ENCODE assay signal across 5 cellular contexts in the genomic region with DNA sequence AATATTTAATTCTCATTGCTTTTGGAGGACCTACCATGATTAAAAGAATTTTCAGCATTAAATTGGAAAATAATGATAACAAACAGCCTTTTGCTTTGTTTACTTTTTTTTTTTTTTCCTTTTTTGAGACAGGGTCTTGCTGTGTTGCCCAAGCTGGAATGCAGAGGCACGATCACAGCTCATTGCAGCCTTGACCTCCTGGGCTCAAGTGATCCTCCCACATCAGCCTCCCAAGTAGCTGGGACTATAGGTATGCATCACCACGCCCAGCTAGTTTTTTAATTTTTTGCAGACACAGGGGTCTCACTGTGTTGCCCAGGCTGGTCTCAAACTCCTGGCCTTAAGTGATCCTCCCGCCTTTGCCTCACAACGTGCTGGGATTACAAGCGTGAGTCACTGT. TPM values are rescaled to one million over a fixed set of nuclear protein-coding genes. Genes with fewer than 3 reads are reported as not detected.
DNase-seq lines count a peak whose midpoint lies in the region; ATAC-seq, FAIRE-seq and TF ChIP-seq lines count a peak whose summit lies in the region.
"Not testable (repeated sequence)": the region's sequence is repeated elsewhere in the genome, so short reads cannot be mapped to it uniquely, and the experiment has no call there.

No MANE protein-coding gene starts in this region.

- H3K23ac ChIP-seq in H1 (ENCODE audit: insufficient read length): not testable (repeated sequence)

- H3K56ac ChIP-seq in H1 (replicated peaks; ENCODE audit: insufficient read length, low read depth, low read length): not testable (repeated sequence)

- not testable (repeated sequence) for H2BK120ac ChIP-seq in H1 (replicated peaks; ENCODE audit: low read depth, low read length)

- H3K27me3 Mint-ChIP-seq in WTC11 (ENCODE audit: low read depth): not testable (repeated sequence)

- H3K36me3 Mint-ChIP-seq in WTC11: not testable (repeated sequence)

- POLR2A ChIA-PET in HEK293 (lab: Yijun Ruan, JAX); WTC11 (lab: Charles Lee); K562 (lab: Yijun Ruan, JAX); H1 (lab: Charles Lee; ENCODE audit: partially characterized antibody); HepG2 (lab: Yijun Ruan, JAX): not testable (repeated sequence)

- H3K23me2 ChIP-seq in H1 (ENCODE audit: low read depth, low read length): not testable (repeated sequence)

- CTCF ChIA-PET in HEK293 (lab: Yijun Ruan, JAX) (interaction anchor here (0.8 kb wide), 1 partner anchor 25 kb away, joined by 3 read pairs; no protein-coding TSS in a partner anchor), H1 (lab: Charles Lee; ENCODE audit: partially characterized antibody) (interaction anchor here (0.7 kb wide), 1 partner anchor 129 kb away, joined by 3 read pairs; no protein-coding TSS in a partner anchor)
- CTCF ChIA-PET in WTC11 (lab: Charles Lee); K562 (lab: Yijun Ruan, JAX; ENCODE audit: low intra/inter-chr PET ratio); HepG2 (lab: Yijun Ruan, JAX; ENCODE audit: low intra/inter-chr PET ratio, low total read pairs): not testable (repeated sequence)

- H3K4ac ChIP-seq in H1 (replicated peaks; ENCODE audit: insufficient read length, low read depth, low read length): not testable (repeated sequence)

- in situ Hi-C loops in K562 (cut with MboI); HepG2 (cut with HindIII; ENCODE audit: extremely low pct_ligation_motif_present, low pct_unique_long_range_greater_than_20kb): not testable (repeated sequence)

- H4K91ac ChIP-seq in H1 (replicated peaks; ENCODE audit: insufficient read length, low read length): not testable (repeated sequence)

- TF ChIP-seq RAD21 in K562 (CRISPR knock-in tag; conservative IDR thresholded peaks at IDR 0.05 in 1 of 2, IDR thresholded peaks at IDR 0.05 in 1 of 2); H1 (IDR thresholded peaks at IDR 0.05 in 1 of 2, conservative IDR thresholded peaks at IDR 0.05 in 1 of 2; ENCODE audit: low read depth in 2 of 2, low read length in 2 of 2); HepG2 (CRISPR knock-in tag; IDR thresholded peaks at IDR 0.05): not testable (repeated sequence)

- not testable (repeated sequence) for H3K4me3 Mint-ChIP-seq in WTC11

- not testable (repeated sequence) for H2AFZ ChIP-seq in K562 (ENCODE audit: low read depth, low read length); H1 (ENCODE audit: low read length); HepG2 (ENCODE audit: low read length)

- H4K8ac ChIP-seq in H1 (ENCODE audit: extremely low read depth, insufficient read depth, low read length): not testable (repeated sequence)

- not testable (repeated sequence) for H2BK15ac ChIP-seq in H1 (ENCODE audit: low read length)

- not testable (repeated sequence) for H3K4me2 ChIP-seq in K562 (ENCODE audit: insufficient read depth, low read length); H1 (ENCODE audit: insufficient read depth in 1 of 2, low read depth in 2 of 2, low read length in 2 of 2); HepG2 (ENCODE audit: low read depth, low read length)

- DNase-seq in WTC11 (ENCODE audit: low spot score); K562 (ENCODE audit: extremely low read depth in 1 of 4, low spot score in 3 of 4); H1 (ENCODE audit: low read depth in 1 of 2, low spot score in 2 of 2); HepG2 (ENCODE audit: low spot score): not testable (repeated sequence)

- H3K4me3 ChIP-seq in HEK293 (ENCODE audit: low read depth, low read length); K562; H1 (ENCODE audit: extremely low read depth in 1 of 4, insufficient read depth in 2 of 4, low read depth in 3 of 4, low read length in 4 of 4); HepG2 (replicated peaks in 1 of 3; ENCODE audit: insufficient read depth in 1 of 3, low read depth in 2 of 3, low read length in 3 of 3): not testable (repeated sequence)

- not testable (repeated sequence) for ATAC-seq in WTC11, K562, HepG2

- not testable (repeated sequence) for H3K9ac ChIP-seq in K562 (ENCODE audit: insufficient read depth in 1 of 2, low read depth in 2 of 2, low read length in 2 of 2); H1 (replicated peaks in 1 of 4; ENCODE audit: extremely low read depth in 1 of 4, low read depth in 3 of 4, low read length in 3 of 4); HepG2 (ENCODE audit: insufficient read depth, low read depth, low read length)

- not testable (repeated sequence) for BruUV-seq in K562 (replicated peaks; lab: Mats Ljungman, UMichigan); HepG2 (replicated peaks; lab: Mats Ljungman, UMichigan)

- H3K27ac ChIP-seq in HEK293 (ENCODE audit: extremely low read depth, low read depth, low read length); K562 (ENCODE audit: extremely low read depth, low read depth, low read length); H1 (ENCODE audit: low read depth, low read length); HepG2 (ENCODE audit: extremely low read length, insufficient read depth, low read length): not testable (repeated sequence)

- H3K9me3 ChIP-seq in HEK293 (ENCODE audit: control insufficient read depth, insufficient read depth, low read depth, low read length); K562 (replicated peaks; ENCODE audit: control insufficient read depth, insufficient read depth, low read depth, low read length); H1 (ENCODE audit: insufficient read depth in 2 of 2, low read depth in 1 of 2, low read length in 1 of 2); HepG2 (ENCODE audit: low read length): not testable (repeated sequence)

- not testable (repeated sequence) for H4K5ac ChIP-seq in H1 (ENCODE audit: insufficient read length, low read depth, low read length)

- 0% methylated on average over 4 of the region's 5 CpGs for WGBS in K562 (ENCODE audit: insufficient coverage, low coverage, missing lambda C conversion rate)
- WGBS in H1 (ENCODE audit: extremely low coverage in 1 of 2, insufficient coverage in 1 of 2, insufficient read length in 1 of 2, insufficient replicate concordance in 2 of 2, low coverage in 1 of 2, low lambda C conversion rate in 2 of 2, missing lambda C conversion rate in 1 of 2), 2 experiments: 91% methylated on average over 5 of the region's 5 CpGs; no CpG with 5 or more reads in 1 of the 2 experiments
- 15% methylated on average over 5 of the region's 5 CpGs for WGBS in HepG2 (ENCODE audit: low lambda C conversion rate)

- intact Hi-C loops in K562 (cut with micrococcal nuclease); HepG2 (cut with micrococcal nuclease; ENCODE audit: unreplicated experiment): not testable (repeated sequence)

- H3K9me1 ChIP-seq in K562 (ENCODE audit: control insufficient read depth, insufficient read depth, low read length): not testable (repeated sequence)

- not testable (repeated sequence) for H3K79me1 ChIP-seq in H1 (ENCODE audit: low read depth, low read length)

- H3K18ac ChIP-seq in H1 (ENCODE audit: extremely low read depth, low read length): not testable (repeated sequence)

- not testable (repeated sequence) for H3K27me3 ChIP-seq in K562 (ENCODE audit: control insufficient read depth in 2 of 2, insufficient read depth in 2 of 2, low read length in 2 of 2); H1 (replicated peaks in 1 of 4; ENCODE audit: control insufficient read depth in 3 of 4, extremely low read depth in 1 of 4, insufficient read depth in 3 of 4, low read length in 3 of 4); HepG2 (ENCODE audit: control insufficient read depth in 1 of 2, insufficient read depth in 2 of 2, low read length in 2 of 2)

- not testable (repeated sequence) for H3K14ac ChIP-seq in H1 (ENCODE audit: insufficient read length)

- H2BK5ac ChIP-seq in H1 (ENCODE audit: low read depth, low read length): not testable (repeated sequence)

- FAIRE-seq in K562 (lab: Jason Lieb, UNC); H1 (lab: Jason Lieb, UNC); HepG2 (lab: Jason Lieb, UNC): not testable (repeated sequence)

- not testable (repeated sequence) for H3K9me3 Mint-ChIP-seq in WTC11

- peaks cover 18% of the 10 kb centered on the region for H3K4me1 Mint-ChIP-seq in WTC11

- TF ChIP-seq EP300 in K562 (IDR thresholded peaks at IDR 0.05; ENCODE audit: low read length); H1 (IDR thresholded peaks at IDR 0.05; ENCODE audit: borderline replicate concordance in 1 of 2, low read depth in 2 of 2, low read length in 2 of 2); HepG2 (IDR thresholded peaks at IDR 0.05; ENCODE audit: low read depth in 2 of 2, low read length in 2 of 2); HepG2 (CRISPR knock-in tag; IDR thresholded peaks at IDR 0.05; ENCODE audit: borderline replicate concordance): not testable (repeated sequence)

- not testable (repeated sequence) for H3K27ac Mint-ChIP-seq in WTC11

- H3K79me2 ChIP-seq in K562 (ENCODE audit: control insufficient read depth, insufficient read depth, low read length); H1 (ENCODE audit: control insufficient read depth in 1 of 2, insufficient read depth in 2 of 2, low read length in 2 of 2); HepG2 (ENCODE audit: insufficient read depth, low read length): not testable (repeated sequence)

- H2AK5ac ChIP-seq in H1 (ENCODE audit: low read depth, low read length): not testable (repeated sequence)

- H4K20me1 ChIP-seq in K562 (replicated peaks; ENCODE audit: control insufficient read depth, insufficient read depth, low read length); H1 (replicated peaks in 1 of 2; ENCODE audit: control insufficient read depth in 1 of 2, insufficient read depth in 2 of 2, low read length in 2 of 2); HepG2 (ENCODE audit: insufficient read depth, low read length): not testable (repeated sequence)

- not testable (repeated sequence) for H2BK12ac ChIP-seq in H1 (ENCODE audit: low read depth, low read length)

- H3K4me1 ChIP-seq in HEK293 (ENCODE audit: control insufficient read depth, insufficient read depth, low read length); K562 (replicated peaks in 1 of 2; ENCODE audit: control insufficient read depth in 2 of 2, insufficient read depth in 2 of 2, low read length in 2 of 2); H1 (replicated peaks in 1 of 4; ENCODE audit: control insufficient read depth in 3 of 4, insufficient read depth in 4 of 4, low read length in 3 of 4); HepG2 (ENCODE audit: insufficient read depth, low read length): not testable (repeated sequence)

- not testable (repeated sequence) for H3K36me3 ChIP-seq in HEK293 (ENCODE audit: control insufficient read depth in 2 of 2, insufficient read depth in 1 of 2, low read length in 2 of 2); K562 (ENCODE audit: control insufficient read depth, insufficient read depth, low read length); H1 (ENCODE audit: control insufficient read depth in 2 of 4, insufficient read depth in 4 of 4, low read length in 3 of 4); HepG2 (replicated peaks in 1 of 2; ENCODE audit: control insufficient read depth in 1 of 2, insufficient read depth in 2 of 2, low read length in 2 of 2)

- not testable (repeated sequence) for TF ChIP-seq CTCF in HEK293 (tag by site-specific recombination; IDR thresholded peaks at IDR 0.05); WTC11 (IDR thresholded peaks at IDR 0.05); K562 (IDR thresholded peaks at IDR 0.05 in 2 of 3, conservative IDR thresholded peaks at IDR 0.05 in 1 of 3; ENCODE audit: insufficient read depth in 2 of 3, low read depth in 1 of 3, low read length in 3 of 3); H1 (IDR thresholded peaks at IDR 0.05; ENCODE audit: control extremely low read depth in 1 of 3, insufficient read depth in 1 of 3, low read depth in 1 of 3, low read length in 3 of 3); HepG2 (CRISPR knock-in tag; IDR thresholded peaks at IDR 0.05)

- not testable (repeated sequence) for TF ChIP-seq POLR2A in K562 (conservative IDR thresholded peaks at IDR 0.05); H1 (IDR thresholded peaks at IDR 0.05; ENCODE audit: control extremely low read depth in 1 of 2, low read depth in 2 of 2, low read length in 2 of 2); HepG2 (IDR thresholded peaks at IDR 0.05; ENCODE audit: insufficient read depth in 1 of 2, low read depth in 2 of 2, low read length in 2 of 2)

- H2BK20ac ChIP-seq in H1 (ENCODE audit: low read length): not testable (repeated sequence)

RNA-seq across cellular contexts. Expression of a gene that starts 23.8 kb away (rescaled TPM):
- total RNA-seq in WTC11 (2021) (132 to 150 TPM (median 134 TPM) in 3 replicates), K562 (2014; rRNA removed) (114 and 120 TPM in 2 replicates), K562 (2014; rRNA removed; fragmentation: Illumina TruSeq; extraction: Trizol) (160 and 174 TPM in 2 replicates), K562 (2015; rRNA removed; fragmentation: Illumina TruSeq; extraction: Trizol) (166 and 176 TPM in 2 replicates), K562 (2021) (124 and 127 TPM in 2 replicates), HepG2 (2016; rRNA removed; fragmentation: Illumina TruSeq; extraction: Trizol) (123 and 199 TPM in 2 replicates)
- total RNA-seq in K562 (2011; cell fraction: chromatin; rRNA removed; ENCODE audit: low replicate concordance): 54.6 and 209 TPM in 2 replicates
- 33.4 and 34.5 TPM in 2 replicates for total RNA-seq in K562 (2011; cell fraction: nucleolus; rRNA removed)
- 47.5 and 61.9 TPM in 2 replicates for total RNA-seq in K562 (2011; cell fraction: nucleoplasm; rRNA removed)
- polyA plus RNA-seq in K562 (2011; rRNA removed) (61.4 and 79.1 TPM in 2 replicates), K562 (2014; fragmentation: Illumina TruSeq; extraction: Trizol) (97.5 and 97.9 TPM in 2 replicates), K562 (2014; fragmentation: Nextera tagmentation; extraction: Ambion mirVana) (10 to 100 TPM; 20.8 to 50.0 TPM), K562 (2014; rRNA removed) (52.0 and 57.9 TPM in 2 replicates), H1 (2011; rRNA removed) (34.6 and 38.5 TPM in 2 replicates), HepG2 (2011; rRNA removed) (23.6 and 26.7 TPM in 2 replicates)
- polyA plus RNA-seq in K562 (2011; cell fraction: cytosol; rRNA removed): 34.5 and 43.6 TPM in 2 replicates
- 29.5 and 30.0 TPM in 2 replicates for polyA plus RNA-seq in K562 (2011; cell fraction: nucleus; rRNA removed)
- 36.9 and 59.5 TPM in 2 replicates for polyA plus RNA-seq in K562 (2012)
- 636 and 709 TPM in 2 replicates for polyA minus RNA-seq in K562 (2011; rRNA and poly(A)+ RNA removed)
- polyA minus RNA-seq in K562 (2011; cell fraction: cytosol; rRNA and poly(A)+ RNA removed): 124 and 164 TPM in 2 replicates
- polyA minus RNA-seq in K562 (2011; cell fraction: nucleus; rRNA and poly(A)+ RNA removed): 44.4 and 104 TPM in 2 replicates
- total RNA-seq in H1 (2021; fragmentation: NEBNext Ultra II Directional; extraction: Animal tissue kit (Norgen Biotek cat#: 25700)): 183 and 211 TPM in 2 replicates
- 58.6 TPM for polyA plus RNA-seq in H1 (2011; cell fraction: cytosol; rRNA removed)
- 35.7 TPM for polyA plus RNA-seq in H1 (2011; cell fraction: nucleus; rRNA removed)
- polyA plus RNA-seq in H1 (2012, experiment 1 of 2): 72.4 to 119 TPM (median 88.5 TPM) in 4 replicates
- 3.8 TPM for polyA plus RNA-seq in H1 (2012, experiment 2 of 2)
- polyA plus RNA-seq in H1 (2013, experiment 1 of 2): 73.6 TPM
- polyA plus RNA-seq in H1 (2013, experiment 2 of 2): 71.1 TPM
- 230 and 396 TPM in 2 replicates for polyA minus RNA-seq in H1 (2011; rRNA and poly(A)+ RNA removed)
- polyA minus RNA-seq in H1 (2011; cell fraction: cytosol; rRNA and poly(A)+ RNA removed): 142 TPM
- 197 TPM for polyA minus RNA-seq in H1 (2011; cell fraction: nucleus; rRNA and poly(A)+ RNA removed)
- 12.5 and 18.3 TPM in 2 replicates for total RNA-seq in HepG2 (2016; cell fraction: cytosol; rRNA removed; fragmentation: Illumina TruSeq; extraction: Trizol; ENCODE audit: low read depth)
- 120 and 193 TPM in 2 replicates for total RNA-seq in HepG2 (2016; cell fraction: insoluble cytoplasmic fraction; rRNA removed; fragmentation: Illumina TruSeq; extraction: Trizol)
- total RNA-seq in HepG2 (2016; cell fraction: membrane; rRNA removed; fragmentation: Illumina TruSeq; extraction: Trizol): 36.3 and 37.6 TPM in 2 replicates
- total RNA-seq in HepG2 (2016; cell fraction: nucleus; rRNA removed; fragmentation: Illumina TruSeq; extraction: Trizol): 104 and 105 TPM in 2 replicates
- 15.8 and 21.4 TPM in 2 replicates for polyA plus RNA-seq in HepG2 (2011; cell fraction: cytosol; rRNA removed)
- 15.7 and 22.1 TPM in 2 replicates for polyA plus RNA-seq in HepG2 (2011; cell fraction: nucleus; rRNA removed)
- 32.9 and 35.1 TPM in 2 replicates for polyA plus RNA-seq in HepG2 (2012)
- 4.2 and 4.5 TPM in 2 replicates for polyA plus RNA-seq in HepG2 (2016; cell fraction: cytosol; fragmentation: Illumina TruSeq; extraction: Trizol; ENCODE audit: low read depth)
- polyA plus RNA-seq in HepG2 (2016; cell fraction: insoluble cytoplasmic fraction; fragmentation: Illumina TruSeq; extraction: Trizol; ENCODE audit: low read depth): 76.4 and 89.4 TPM in 2 replicates
- polyA plus RNA-seq in HepG2 (2016; cell fraction: membrane; fragmentation: Illumina TruSeq; extraction: Trizol; ENCODE audit: low read depth): 11.3 and 11.6 TPM in 2 replicates
- polyA plus RNA-seq in HepG2 (2016; cell fraction: nucleus; fragmentation: Illumina TruSeq; extraction: Trizol; ENCODE audit: insufficient read depth, low read depth): 50.1 and 51.5 TPM in 2 replicates
- 94.2 and 347 TPM in 2 replicates for polyA minus RNA-seq in HepG2 (2011; rRNA and poly(A)+ RNA removed; ENCODE audit: low replicate concordance)
- polyA minus RNA-seq in HepG2 (2011; cell fraction: cytosol; rRNA and poly(A)+ RNA removed): 77.6 and 113 TPM in 2 replicates
- 126 and 154 TPM in 2 replicates for polyA minus RNA-seq in HepG2 (2011; cell fraction: nucleus; rRNA and poly(A)+ RNA removed)
